Comparison of ENCODE assay signal across 18 cellular contexts in the genomic region with DNA sequence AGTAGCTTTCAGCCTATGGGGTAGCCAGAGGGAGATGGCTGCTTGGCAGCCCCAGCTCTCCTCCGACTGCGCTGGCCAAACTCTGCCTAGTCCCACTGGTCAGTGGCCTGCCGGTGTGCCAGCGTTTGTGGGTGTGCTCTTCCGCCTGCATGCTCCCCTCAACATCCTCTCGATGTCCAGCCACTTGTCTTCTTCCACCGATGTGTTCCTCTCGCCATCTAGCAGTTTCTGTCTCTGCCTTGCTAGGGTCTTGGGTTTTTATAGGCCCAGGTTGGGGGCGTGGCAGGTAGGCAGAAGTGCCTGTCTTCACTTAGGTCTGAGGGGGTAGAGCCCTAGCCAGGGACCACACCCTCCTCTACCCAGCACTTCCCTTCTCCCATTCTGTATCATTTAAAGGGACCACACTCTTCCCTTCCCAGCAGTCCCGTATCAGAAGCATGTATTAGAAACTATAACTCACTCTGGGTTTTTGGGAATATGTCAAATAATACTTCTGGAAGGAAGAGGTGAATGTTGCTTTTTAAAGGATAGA.
DNase-seq lines count a peak whose midpoint lies in the region; ATAC-seq and TF ChIP-seq lines count a peak whose summit lies in the region.
"Had no signal": no experiment of that assay in that cellular context is flagged by ENCODE, and none has a peak within 500 bp of the region (broad histone marks: within the 10 kb centered on the region; RNA-seq: fewer than 3 reads in every experiment).

No MANE protein-coding gene starts in this region.

- H3K27me3 Mint-ChIP-seq in WTC11 (ENCODE audit: low read depth) = no peaks in the 10 kb centered on the region

- H3K27ac ChIP-seq in stomach (peak overlapping the region in 1 of 5 donors; percentile 38), A673 (ENCODE audit: low read depth, low read length, poor library complexity, severe bottlenecking) (no peak overlapping the region)
- H3K27ac ChIP-seq: C4-2B, esophagus muscularis mucosa, pancreas, WERI-Rb-1 had no signal

- H3K4me3 Mint-ChIP-seq in WTC11 = no peak overlapping the region

- 0 out of 2 replicates have a peak overlapping the region, but pooled peaks have one; percentile 42 for H3K27ac Mint-ChIP-seq in WTC11

- no peaks in the 10 kb centered on the region for H3K9me3 Mint-ChIP-seq in WTC11

- peaks cover 3% of the 10 kb centered on the region; the same call in 1 of the 2 replicates for H3K36me3 Mint-ChIP-seq in WTC11

- WGBS in stomach, 5 donors = 72 to 89% (median 83%) methylated on average over 6 to 10 of the region's 10 CpGs

- POLR2A ChIA-PET in WTC11 (lab: Charles Lee) (no interaction called here), A673 (lab: Charles Lee; ENCODE audit: low non-redundant PET) (no interaction called here)

- H3K36me3 ChIP-seq in mucosa of descending colon (ENCODE audit: low read depth) (no peaks in the 10 kb centered on the region), stomach (peaks cover 0 to 8% (median 2%) of the 10 kb centered on the region in 4 donors), A673 (ENCODE audit: insufficient read depth, low read length, poor library complexity, severe bottlenecking) (no peaks in the 10 kb centered on the region)
- H3K36me3 ChIP-seq: esophagus muscularis mucosa, pancreas, WERI-Rb-1 had no signal

- no peaks in the 10 kb centered on the region for H3K27me3 ChIP-seq in stomach
- H3K27me3 ChIP-seq in A673 (replicated peaks; ENCODE audit: insufficient read depth, low read depth, low read length, poor library complexity) = no peaks in the 10 kb centered on the region
- H3K27me3 ChIP-seq: esophagus muscularis mucosa, pancreas had no signal

- H3K4me3 ChIP-seq in GM12865 (ENCODE audit: low read depth, low read length) (peak overlapping the region; percentile 27; the same call in 1 of the 2 replicates), mucosa of descending colon (no peak overlapping the region), stomach (no peak overlapping the region), A673 (ENCODE audit: low read depth, low read length, poor library complexity, severe bottlenecking) (no peak overlapping the region)
- H3K4me3 ChIP-seq: esophagus muscularis mucosa, lung, pancreas had no signal

- DNase-seq in CD1c-positive myeloid dendritic cell (ENCODE audit: extremely low spot score) (peak; percentile 20), GM12865 (ENCODE audit: low read depth) (peak; percentile 24), WTC11 (ENCODE audit: low spot score) (no peak), mucosa of descending colon (no peak), stomach (no peak), amygdala (lab: John Stamatoyannopoulos, UW) (no peak), A673 (ENCODE audit: low spot score) (no peak)
- DNase-seq: activated gamma-delta T cell, hypothalamus, NCI-H1105, NCI-H524 treated with DMSO at 0.1 percent for 48 hours, pancreas, SIG-M5, WERI-Rb-1 had no signal

- no TSS peak for BruUV-seq in A673 (replicated peaks; lab: Mats Ljungman, UMichigan)

- no peaks in the 10 kb centered on the region for H3K9me3 ChIP-seq in mucosa of descending colon
- no peaks in the 10 kb centered on the region for H3K9me3 ChIP-seq in stomach
- H3K9me3 ChIP-seq in A673 (ENCODE audit: low read depth, low read length, poor library complexity, severe bottlenecking) = no peaks in the 10 kb centered on the region
- H3K9me3 ChIP-seq: esophagus muscularis mucosa, pancreas had no signal

- intact Hi-C loops in mucosa of descending colon (cut with DNase I, micrococcal nuclease) (no loop called here), stomach (cut with DNase I; ENCODE audit: low total_unique reads) (no loop called here), A673 (cut with micrococcal nuclease; ENCODE audit: unreplicated experiment) (no loop called here)

- TF ChIP-seq EP300 in stomach (IDR thresholded peaks at IDR 0.05) = no peak

- peak; percentile 46 for ATAC-seq in WTC11
- ATAC-seq in mucosa of descending colon = peak; percentile 46
- ATAC-seq in HG02973 (IDR thresholded peaks at IDR 0.05; ENCODE audit: unreplicated experiment) = no peak

- TF ChIP-seq POLR2A in stomach (IDR thresholded peaks at IDR 0.05) = no peak

- CTCF ChIA-PET in WTC11 (lab: Charles Lee) (no interaction called here), A673 (lab: Charles Lee) (no interaction called here)

- peaks cover 73% of the 10 kb centered on the region for H3K4me1 Mint-ChIP-seq in WTC11

- TF ChIP-seq CTCF in GM12865 (IDR thresholded peaks at IDR 0.05; ENCODE audit: insufficient read depth, low read depth, low read length, missing control alignments) (no peak), WTC11 (IDR thresholded peaks at IDR 0.05) (no peak), mucosa of descending colon (IDR thresholded peaks at IDR 0.05) (no peak), stomach (IDR thresholded peaks at IDR 0.05) (no peak), A673 (conservative IDR thresholded peaks at IDR 0.05; ENCODE audit: low read depth, low read length) (no peak)

- H3K4me1 ChIP-seq in mucosa of descending colon (ENCODE audit: low read depth) (peaks cover 10% of the 10 kb centered on the region), stomach (peaks cover 0 to 49% (median 19%) of the 10 kb centered on the region in 4 donors), A673 (ENCODE audit: insufficient read depth, low read length, poor library complexity, severe bottlenecking) (no peaks in the 10 kb centered on the region)
- H3K4me1 ChIP-seq: pancreas had no signal

TF ChIP-seq in WTC11, 78 proteins besides CTCF, POLR2A, EP300 and RAD21 (continues in another document):
- TF ChIP-seq, protein P1, sequence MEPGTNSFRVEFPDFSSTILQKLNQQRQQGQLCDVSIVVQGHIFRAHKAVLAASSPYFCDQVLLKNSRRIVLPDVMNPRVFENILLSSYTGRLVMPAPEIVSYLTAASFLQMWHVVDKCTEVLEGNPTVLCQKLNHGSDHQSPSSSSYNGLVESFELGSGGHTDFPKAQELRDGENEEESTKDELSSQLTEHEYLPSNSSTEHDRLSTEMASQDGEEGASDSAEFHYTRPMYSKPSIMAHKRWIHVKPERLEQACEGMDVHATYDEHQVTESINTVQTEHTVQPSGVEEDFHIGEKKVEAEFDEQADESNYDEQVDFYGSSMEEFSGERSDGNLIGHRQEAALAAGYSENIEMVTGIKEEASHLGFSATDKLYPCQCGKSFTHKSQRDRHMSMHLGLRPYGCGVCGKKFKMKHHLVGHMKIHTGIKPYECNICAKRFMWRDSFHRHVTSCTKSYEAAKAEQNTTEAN (CRISPR knock-in tag; IDR thresholded peaks at IDR 0.05) = no peak
- TF ChIP-seq, protein P2, sequence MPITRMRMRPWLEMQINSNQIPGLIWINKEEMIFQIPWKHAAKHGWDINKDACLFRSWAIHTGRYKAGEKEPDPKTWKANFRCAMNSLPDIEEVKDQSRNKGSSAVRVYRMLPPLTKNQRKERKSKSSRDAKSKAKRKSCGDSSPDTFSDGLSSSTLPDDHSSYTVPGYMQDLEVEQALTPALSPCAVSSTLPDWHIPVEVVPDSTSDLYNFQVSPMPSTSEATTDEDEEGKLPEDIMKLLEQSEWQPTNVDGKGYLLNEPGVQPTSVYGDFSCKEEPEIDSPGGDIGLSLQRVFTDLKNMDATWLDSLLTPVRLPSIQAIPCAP (CRISPR knock-in tag; IDR thresholded peaks at IDR 0.05) = no peak
- TF ChIP-seq ZNF138 (CRISPR knock-in tag; conservative IDR thresholded peaks at IDR 0.05) (no peak), ATF1 (CRISPR knock-in tag; IDR thresholded peaks at IDR 0.05) (no peak), E2F1 (CRISPR knock-in tag; IDR thresholded peaks at IDR 0.05) (no peak), SMAD4 (CRISPR knock-in tag; IDR thresholded peaks at IDR 0.05) (no peak), NR1H2 (CRISPR knock-in tag; IDR thresholded peaks at IDR 0.05) (no peak), NFATC4 (CRISPR knock-in tag; IDR thresholded peaks at IDR 0.05) (no peak), ZNF317 (CRISPR knock-in tag; IDR thresholded peaks at IDR 0.05; ENCODE audit: borderline replicate concordance, low read depth) (no peak), PRRX2 (CRISPR knock-in tag; IDR thresholded peaks at IDR 0.05) (no peak), ZNF416 (CRISPR knock-in tag; IDR thresholded peaks at IDR 0.05) (no peak), NR3C1 (CRISPR knock-in tag; conservative IDR thresholded peaks at IDR 0.05; ENCODE audit: low read depth) (no peak), GABPB1 (CRISPR knock-in tag; IDR thresholded peaks at IDR 0.05) (no peak)
- TF ChIP-seq, protein P3, sequence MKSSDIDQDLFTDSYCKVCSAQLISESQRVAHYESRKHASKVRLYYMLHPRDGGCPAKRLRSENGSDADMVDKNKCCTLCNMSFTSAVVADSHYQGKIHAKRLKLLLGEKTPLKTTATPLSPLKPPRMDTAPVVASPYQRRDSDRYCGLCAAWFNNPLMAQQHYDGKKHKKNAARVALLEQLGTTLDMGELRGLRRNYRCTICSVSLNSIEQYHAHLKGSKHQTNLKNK (CRISPR knock-in tag; IDR thresholded peaks at IDR 0.05) = no peak
- TF ChIP-seq, protein P4, sequence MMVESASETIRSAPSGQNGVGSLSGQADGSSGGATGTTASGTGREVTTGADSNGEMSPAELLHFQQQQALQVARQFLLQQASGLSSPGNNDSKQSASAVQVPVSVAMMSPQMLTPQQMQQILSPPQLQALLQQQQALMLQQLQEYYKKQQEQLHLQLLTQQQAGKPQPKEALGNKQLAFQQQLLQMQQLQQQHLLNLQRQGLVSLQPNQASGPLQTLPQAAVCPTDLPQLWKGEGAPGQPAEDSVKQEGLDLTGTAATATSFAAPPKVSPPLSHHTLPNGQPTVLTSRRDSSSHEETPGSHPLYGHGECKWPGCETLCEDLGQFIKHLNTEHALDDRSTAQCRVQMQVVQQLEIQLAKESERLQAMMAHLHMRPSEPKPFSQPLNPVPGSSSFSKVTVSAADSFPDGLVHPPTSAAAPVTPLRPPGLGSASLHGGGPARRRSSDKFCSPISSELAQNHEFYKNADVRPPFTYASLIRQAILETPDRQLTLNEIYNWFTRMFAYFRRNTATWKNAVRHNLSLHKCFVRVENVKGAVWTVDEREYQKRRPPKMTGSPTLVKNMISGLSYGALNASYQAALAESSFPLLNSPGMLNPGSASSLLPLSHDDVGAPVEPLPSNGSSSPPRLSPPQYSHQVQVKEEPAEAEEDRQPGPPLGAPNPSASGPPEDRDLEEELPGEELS (CRISPR knock-in tag; IDR thresholded peaks at IDR 0.05) = no peak

Comparison
In these comparisons a context has a peak if more than half of its experiments do, and no peak if none do; other contexts are left out.
1. DNase-seq: peak in CD1c-positive myeloid dendritic cell (single experiment) and GM12865 (single experiment); none in WTC11 (single experiment), mucosa of descending colon (0 of 3), stomach (single experiment), amygdala (0 of 56) and A673 (single experiment).